8 cellular contexts compared by ENCODE assay signal in genomic region chr2:44087037-44087713, GRCh38.
DNase-seq lines count a peak whose midpoint lies in the region; ATAC-seq and TF ChIP-seq lines count a peak whose summit lies in the region.

No MANE protein-coding gene starts in this region.

- ATAC-seq in GM19025 (IDR thresholded peaks at IDR 0.05; ENCODE audit: low read depth, unreplicated experiment) (peak; percentile 50), HG03520 (IDR thresholded peaks at IDR 0.05; ENCODE audit: unreplicated experiment) (peak; percentile 68), right lobe of liver (peak; percentile 92 to 94 (median 94))

- H3K9me3 ChIP-seq in right lobe of liver = no peaks in the 10 kb centered on the region

- peak overlapping the region; percentile 71 to 94 (median 85) for H3K27ac ChIP-seq in right lobe of liver

- intact Hi-C loops in right lobe of liver (cut with DNase I) = no loop called here

- under 1% methylated on average over 13 of the region's 29 CpGs for WGBS in right lobe of liver (ENCODE audit: insufficient coverage, low coverage, low lambda C conversion rate, missing lambda C conversion rate)

- H3K4me1 ChIP-seq in right lobe of liver = peaks cover 0 to 23% (median 8%) of the 10 kb centered on the region in 4 donors

- peak; percentile 84 for TF ChIP-seq CTCF in AG10803 (conservative IDR thresholded peaks at IDR 0.05; ENCODE audit: low read length)
- TF ChIP-seq CTCF in right lobe of liver (IDR thresholded peaks at IDR 0.05) = peak; percentile 95 to 99 (median 96)

- DNase-seq in AG10803 (ENCODE audit: low read depth) = peak; percentile 60
- peak; percentile 80 for DNase-seq in NCI-H69 (lab: John Stamatoyannopoulos, UW)
- peak; percentile 89 to 91 for DNase-seq in activated CD4-positive, alpha-beta T cell treated with anti-CD3 and anti-CD28 coated beads, Interleukin-2, amount 50 U/mL, for 48 hours
- DNase-seq in dermis microvascular lymphatic vessel endothelial cell (ENCODE audit: low read depth in 2 of 2) = peak; percentile 36 to 72
- peak; percentile 88 to 93 (median 92) for DNase-seq in right lobe of liver
- DNase-seq in stimulated activated CD4-positive, alpha-beta T cell treated with anti-CD3 and anti-CD28 coated beads, Interleukin-2, amount 100 ng/mL, for 48 hours = peak; percentile 89 to 92

- peak; percentile 52 for TF ChIP-seq POLR2A in right lobe of liver (IDR thresholded peaks at IDR 0.05)

- no peaks in the 10 kb centered on the region for H3K36me3 ChIP-seq in right lobe of liver

- no peaks in the 10 kb centered on the region for H3K27me3 ChIP-seq in right lobe of liver

- H3K4me3 ChIP-seq in AG10803 (ENCODE audit: low read length) = peak overlapping the region; percentile 58
- peak overlapping the region; percentile 26 to 45 (median 39) for H3K4me3 ChIP-seq in right lobe of liver

Comparison
In these comparisons a context has a peak if more than half of its experiments do, and no peak if none do; other contexts are left out.
1. Peak in every context shown above with its lines: DNase-seq, ATAC-seq, H3K4me3 ChIP-seq and H3K27ac ChIP-seq.